ENCODE assay signal across 10 cellular contexts in genomic region chrX:107450823-107451509, GRCh38. TPM values are rescaled to one million over a fixed set of nuclear protein-coding genes. Genes with fewer than 3 reads are reported as not detected.
DNase-seq lines count a peak whose midpoint lies in the region; ATAC-seq and TF ChIP-seq lines count a peak whose summit lies in the region.
"Had no signal": no experiment of that assay in that cellular context is flagged by ENCODE, and none has a peak within 500 bp of the region (broad histone marks: within the 10 kb centered on the region; RNA-seq: fewer than 3 reads in every experiment).

No MANE protein-coding gene starts in this region.

- H3K36me3 ChIP-seq in Karpas-422 (ENCODE audit: insufficient read depth, low read length), result no peaks in the 10 kb centered on the region
- H3K36me3 ChIP-seq in osteoblast (ENCODE audit: insufficient read depth, low read length), result no peaks in the 10 kb centered on the region
- H3K36me3 ChIP-seq in tibial artery, result no peaks in the 10 kb centered on the region

- peak overlapping the region; percentile 71 for H3K4me3 ChIP-seq in Karpas-422 (ENCODE audit: low read length)
- H3K4me3 ChIP-seq in osteoblast (ENCODE audit: insufficient read depth, low read length), result no peak overlapping the region
- no peak overlapping the region for H3K4me3 ChIP-seq in tibial artery
- H3K4me3 ChIP-seq: mucosa of descending colon had no signal

- H3K9me2 ChIP-seq in Karpas-422 (replicated peaks; ENCODE audit: insufficient read depth, low read length), result no peaks in the 10 kb centered on the region

- TF ChIP-seq CTCF in brain (conservative IDR thresholded peaks at IDR 0.05) (peak; percentile 41 to 56), osteoblast (IDR thresholded peaks at IDR 0.05; ENCODE audit: extremely low read depth, low read depth, low read length) (no peak), tibial artery (IDR thresholded peaks at IDR 0.05) (no peak)

- intact Hi-C loops in tibial artery (cut with DNase I; ENCODE audit: low total_unique reads), result no loop called here

- peaks cover 25% of the 10 kb centered on the region for H3K27me3 Mint-ChIP-seq in brain

- H4K20me1 ChIP-seq in Karpas-422 (ENCODE audit: insufficient read depth, low read depth, low read length), result no peaks in the 10 kb centered on the region
- no peaks in the 10 kb centered on the region for H4K20me1 ChIP-seq in osteoblast (ENCODE audit: insufficient read depth, low read length)

- H3K79me2 ChIP-seq in Karpas-422 (ENCODE audit: low read length) (0 out of 2 replicates have a peak, but pooled peaks cover 2% of the 10 kb centered on the region), osteoblast (ENCODE audit: insufficient read depth, low read length) (no peaks in the 10 kb centered on the region)

- peaks cover 0 to 4% (median 0%) of the 10 kb centered on the region in 5 experiments for H3K9me3 Mint-ChIP-seq in brain

- ATAC-seq in GM19467 (IDR thresholded peaks at IDR 0.05; ENCODE audit: unreplicated experiment), result no peak

- peak overlapping the region; percentile 82 to 98 (median 94) for H3K27ac Mint-ChIP-seq in brain

- no peaks in the 10 kb centered on the region for H3K9me3 ChIP-seq in Karpas-422 (ENCODE audit: low read length)
- no peaks in the 10 kb centered on the region for H3K9me3 ChIP-seq in osteoblast (ENCODE audit: low read depth, low read length)
- no peaks in the 10 kb centered on the region for H3K9me3 ChIP-seq in tibial artery
- H3K9me3 ChIP-seq: mucosa of descending colon had no signal

- H3K27ac ChIP-seq in Karpas-422 (ENCODE audit: low read length) (peak overlapping the region; percentile 69), osteoblast (ENCODE audit: low read depth, low read length) (no peak overlapping the region), tibial artery (no peak overlapping the region)

- H3K4me1 ChIP-seq in Karpas-422 (ENCODE audit: low read length) (peaks cover 70% of the 10 kb centered on the region), osteoblast (ENCODE audit: insufficient read depth, low read length) (no peaks in the 10 kb centered on the region), tibial artery (peaks cover 0 to 7% (median 3%) of the 10 kb centered on the region in 4 donors)

- H3K4me2 ChIP-seq in Karpas-422 (ENCODE audit: low read depth, low read length, poor library complexity, severe bottlenecking) (peak overlapping the region; percentile 75), osteoblast (ENCODE audit: insufficient read depth, low read length) (no peak overlapping the region)

- peak overlapping the region in 4 of 5 experiments; percentile 84 to 93 (median 88) for H3K4me3 Mint-ChIP-seq in brain

- peaks cover 29% of the 10 kb centered on the region for H3K4me1 Mint-ChIP-seq in brain

- DNase-seq in NCI-H2081 (lab: John Stamatoyannopoulos, UW) (peak; percentile 25 to 32), NCI-H2081 treated with DMSO at 0.1 percent for 48 hours (lab: John Stamatoyannopoulos, UW) (no peak), Karpas-422 (peak; percentile 87), osteoblast (ENCODE audit: insufficient read length, low spot score, missing footprints) (peak; percentile 85), GOT3 (lab: John Stamatoyannopoulos, UW) (no peak), tibial artery (no peak)

- H2AFZ ChIP-seq in Karpas-422 (ENCODE audit: low read length) (no peak overlapping the region), osteoblast (ENCODE audit: low read length) (no peak overlapping the region)

- no peaks in the 10 kb centered on the region for H3K36me3 Mint-ChIP-seq in brain

- H3K9ac ChIP-seq in Karpas-422 (ENCODE audit: low read length), result peak overlapping the region; percentile 82

- H3K27me3 ChIP-seq in Karpas-422 (ENCODE audit: low read length) (no peaks in the 10 kb centered on the region), osteoblast (ENCODE audit: insufficient read depth, low read length) (peaks cover 70% of the 10 kb centered on the region), tibial artery (peaks cover 0 to 10% of the 10 kb centered on the region in 2 donors)

RNA-seq across cellular contexts. Expression of gene FRMPD3, which starts 1.5 kb away (rescaled TPM):
- total RNA-seq in Karpas-422 (2014; rRNA removed; shearing (Covaris generic); ENCODE audit: low replicate concordance), result 3.9 and 6.4 TPM in 2 replicates
- 1.0 TPM for polyA plus RNA-seq in brain (ENCODE audit: insufficient read depth, low read depth, low replicate concordance)
- under 0.01 TPM in 2 replicates for total RNA-seq in osteoblast
- total RNA-seq: subcutaneous adipose tissue had no signal

Comparison
In these comparisons a context has a peak if more than half of its experiments do, and no peak if none do; other contexts are left out.
1. DNase-seq: peak in NCI-H2081 (2 of 2), Karpas-422 (single experiment) and osteoblast (single experiment); none in NCI-H2081 treated with DMSO at 0.1 percent for 48 hours (single experiment), GOT3 (single experiment) and tibial artery (0 of 2).
2. CTCF ChIP-seq: peak in brain (2 of 2); none in osteoblast (single experiment) and tibial artery (0 of 2).